Comparison of ENCODE assay signal across 8 cellular contexts in genomic region chr17:7136266-7136877, GRCh38. TPM values are rescaled to one million over a fixed set of nuclear protein-coding genes. Genes with fewer than 3 reads are reported as not detected.
A peak's percentile ranks its signal among the peaks of the same experiment; 100 is the strongest.
DNase-seq lines count a peak whose midpoint lies in the region; ATAC-seq and TF ChIP-seq lines count a peak whose summit lies in the region.

No MANE protein-coding gene starts in this region.

- ATAC-seq in CD8-positive, alpha-beta T cell = no peak
- ATAC-seq in IMR-90 (ENCODE audit: low read depth) (peak; percentile 44; the same call in 1 of the 2 replicates), HG03457 (IDR thresholded peaks at IDR 0.05; ENCODE audit: unreplicated experiment) (no peak)

- H3K56ac ChIP-seq in IMR-90 (ENCODE audit: extremely low read depth, insufficient read depth, low read length) = no peak overlapping the region

- H4K8ac ChIP-seq in IMR-90 (ENCODE audit: low read depth in 2 of 2, low read length in 2 of 2) = no peak overlapping the region

- BruUV-seq in IMR-90 (replicated peaks; lab: Mats Ljungman, UMichigan) = no TSS peak

- H3K36me3 ChIP-seq in CD8-positive, alpha-beta T cell (ENCODE audit: insufficient read depth, low read length) = no peaks in the 10 kb centered on the region
- H3K36me3 ChIP-seq in IMR-90 (ENCODE audit: control insufficient read depth, insufficient read depth, low read length) (no peaks in the 10 kb centered on the region), ovary (no peaks in the 10 kb centered on the region), tibial artery (no peaks in the 10 kb centered on the region)

- in situ Hi-C loops in IMR-90 (cut with MboI; ENCODE audit: low sequenced_read_pairs) = loop anchor here (5.0 to 25.0 kb wide), 2 partner anchors 84 to 224 kb away; no protein-coding TSS in a partner anchor

- H3K9me3 ChIP-seq in CD8-positive, alpha-beta T cell (ENCODE audit: low read length) = no peaks in the 10 kb centered on the region
- no peaks in the 10 kb centered on the region for H3K9me3 ChIP-seq in IMR-90 (ENCODE audit: control insufficient read depth, insufficient read depth, low read length)
- H3K9me3 ChIP-seq in ovary = no peaks in the 10 kb centered on the region
- H3K9me3 ChIP-seq in tibial artery = no peaks in the 10 kb centered on the region

- H3K27ac ChIP-seq in CD8-positive, alpha-beta T cell (ENCODE audit: low read depth, low read length) = no peak overlapping the region
- H3K27ac ChIP-seq in IMR-90 (ENCODE audit: insufficient read depth, low read length) = no peak overlapping the region
- H3K27ac ChIP-seq in ovary = no peak overlapping the region
- H3K27ac ChIP-seq in tibial artery = no peak overlapping the region

- no peaks in the 10 kb centered on the region for H3K79me1 ChIP-seq in IMR-90 (ENCODE audit: low read depth in 1 of 2, low read length in 2 of 2)

- CTCF ChIA-PET in CD8-positive, alpha-beta T cell (lab: Charles Lee) = interaction anchor here (0.8 to 11.0 kb wide), 23 partner anchors 10 to 471 kb away, joined by 3 to 349 read pairs (median 4); partner anchors contain the start of gene SLC16A13
- CTCF ChIA-PET in IMR-90 (lab: Yijun Ruan, JAX) = interaction anchor here (0.8 to 3.2 kb wide), 6 partner anchors 10 to 91 kb away, joined by 3 to 21 read pairs (median 6); no protein-coding TSS in a partner anchor

- no peaks in the 10 kb centered on the region for H3K36me3 Mint-ChIP-seq in CD8-positive, alpha-beta T cell
- no peaks in the 10 kb centered on the region for H3K36me3 Mint-ChIP-seq in activated T-helper 2 cell treated with anti-CD3 and anti-CD28 coated beads, Interferon-gamma antibody, Interleukin-2, Interleukin-4, amounts not matched to agents 10 μg/mL and 5 μg/mL and 100 μg/mL, durations not matched to agents 14 hours and 24 hours and 36 hours (ENCODE audit: low read depth)

- H2AFZ ChIP-seq in IMR-90 (replicated peaks; ENCODE audit: low read length, poor library complexity) = no peak overlapping the region

- no peak overlapping the region for H3K27ac Mint-ChIP-seq in CD8-positive, alpha-beta T cell
- H3K27ac Mint-ChIP-seq in activated T-helper 2 cell treated with anti-CD3 and anti-CD28 coated beads, Interferon-gamma antibody, Interleukin-2, Interleukin-4, amounts not matched to agents 10 μg/mL and 5 μg/mL and 100 μg/mL, durations not matched to agents 14 hours and 24 hours and 36 hours = no peak overlapping the region

- no peaks in the 10 kb centered on the region for H3K9me1 ChIP-seq in IMR-90 (ENCODE audit: insufficient read depth, low read length)

- no peak overlapping the region for H3K4ac ChIP-seq in IMR-90 (ENCODE audit: low read depth, low read length)

- H4K91ac ChIP-seq in IMR-90 (ENCODE audit: insufficient read depth, low read depth, low read length) = no peak overlapping the region

- H2BK5ac ChIP-seq in IMR-90 (ENCODE audit: low read depth, low read length, poor library complexity, severe bottlenecking) = no peak overlapping the region

- H4K5ac ChIP-seq in IMR-90 (ENCODE audit: low read depth, low read length) = no peak overlapping the region

- H3K14ac ChIP-seq in IMR-90 (replicated peaks; ENCODE audit: low read depth, low read length) = no peak overlapping the region

- no peak overlapping the region for H3K18ac ChIP-seq in IMR-90 (ENCODE audit: low read depth, low read length)

- H3K23ac ChIP-seq in IMR-90 (ENCODE audit: low read depth, low read length) = no peak overlapping the region

- no peak overlapping the region for H2AK5ac ChIP-seq in IMR-90 (ENCODE audit: low read depth, low read length)

- H3K4me1 Mint-ChIP-seq in CD8-positive, alpha-beta T cell (ENCODE audit: low read depth) = peaks cover 22% of the 10 kb centered on the region
- peaks cover 15% of the 10 kb centered on the region for H3K4me1 Mint-ChIP-seq in activated T-helper 2 cell treated with anti-CD3 and anti-CD28 coated beads, Interferon-gamma antibody, Interleukin-2, Interleukin-4, amounts not matched to agents 10 μg/mL and 5 μg/mL and 100 μg/mL, durations not matched to agents 14 hours and 24 hours and 36 hours (ENCODE audit: low read depth)

- H2AK9ac ChIP-seq in IMR-90 (replicated peaks; ENCODE audit: low read depth, low read length, poor library complexity) = no peak overlapping the region

- POLR2A ChIA-PET in CD8-positive, alpha-beta T cell (lab: Charles Lee) = interaction anchor here (1.0 to 3.8 kb wide), 4 partner anchors 90 to 222 kb away, joined by 3 to 17 read pairs (median 4); partner anchors contain the start of gene SLC16A13
- POLR2A ChIA-PET in IMR-90 (lab: Charles Lee; ENCODE audit: unreplicated experiment) = no interaction called here

- intact Hi-C loops in CD8-positive, alpha-beta T cell (cut with DNase I, micrococcal nuclease) = loop anchor here (1.0 to 10.0 kb wide), 7 partner anchors 84 to 294 kb away; no protein-coding TSS in a partner anchor
- intact Hi-C loops in IMR-90 (cut with micrococcal nuclease) = loop anchor here (1.0 to 2.0 kb wide), 4 partner anchors 40 to 223 kb away; no protein-coding TSS in a partner anchor
- intact Hi-C loops in activated T-helper 2 cell treated with anti-CD3 and anti-CD28 coated beads, Interferon-gamma antibody, Interleukin-2, Interleukin-4, amounts not matched to agents 10 μg/mL and 5 μg/mL and 100 μg/mL, durations not matched to agents 14 hours and 24 hours and 36 hours (cut with micrococcal nuclease) = loop anchor here (1.0 to 5.0 kb wide), 3 partner anchors 84 to 224 kb away; no protein-coding TSS in a partner anchor
- intact Hi-C loops in ovary (cut with DNase I) = loop anchor here (2.0 to 10.0 kb wide), 4 partner anchors 84 to 222 kb away; partner anchors contain the start of gene SLC16A11 (in 1 of the 4)
- intact Hi-C loops in tibial artery (cut with DNase I; ENCODE audit: low total_unique reads) = loop anchor here (5.0 kb wide), 1 partner anchor 89 kb away; no protein-coding TSS in a partner anchor

- DNase-seq in CD8-positive, alpha-beta T cell = peak; percentile 56 to 87 (median 80)
- DNase-seq in IMR-90 = peak; percentile 69
- DNase-seq in RPMI8226 = peak; percentile 68
- DNase-seq in activated T-helper 2 cell treated with anti-CD3 and anti-CD28 coated beads, Interferon-gamma antibody, Interleukin-2, Interleukin-4, amounts not matched to agents 10 μg/mL and 5 μg/mL and 100 μg/mL, durations not matched to agents 14 hours and 24 hours and 36 hours (ENCODE audit: low spot score) = peak; percentile 52
- peak; percentile 40 to 83 for DNase-seq in foreskin fibroblast
- DNase-seq in ovary = peak; percentile 62 to 86 (median 73)
- DNase-seq in tibial artery = peak; percentile 79 to 83

- no peaks in the 10 kb centered on the region for H4K20me1 ChIP-seq in IMR-90 (ENCODE audit: insufficient read depth, low read length)

- H3K9me3 Mint-ChIP-seq in CD8-positive, alpha-beta T cell = no peaks in the 10 kb centered on the region
- H3K9me3 Mint-ChIP-seq in activated T-helper 2 cell treated with anti-CD3 and anti-CD28 coated beads, Interferon-gamma antibody, Interleukin-2, Interleukin-4, amounts not matched to agents 10 μg/mL and 5 μg/mL and 100 μg/mL, durations not matched to agents 14 hours and 24 hours and 36 hours = no peaks in the 10 kb centered on the region

- dilution Hi-C loops in IMR-90 (cut with HindIII; ENCODE audit: low sequenced_read_pairs, unreplicated experiment) = no loop called here

- no CpG with 5 or more reads among the region's 9 CpGs for WGBS in IMR-90 (ENCODE audit: extremely low coverage in 2 of 2, insufficient read length in 1 of 2), 2 experiments
- WGBS in ovary, 3 donors = 23 to 26% (median 24%) methylated on average over 9 of the region's 9 CpGs

- H2BK120ac ChIP-seq in IMR-90 (ENCODE audit: low read depth, low read length) = no peak overlapping the region

- peaks cover 10% of the 10 kb centered on the region for H3K27me3 Mint-ChIP-seq in CD8-positive, alpha-beta T cell (ENCODE audit: low read depth)
- H3K27me3 Mint-ChIP-seq in activated T-helper 2 cell treated with anti-CD3 and anti-CD28 coated beads, Interferon-gamma antibody, Interleukin-2, Interleukin-4, amounts not matched to agents 10 μg/mL and 5 μg/mL and 100 μg/mL, durations not matched to agents 14 hours and 24 hours and 36 hours (ENCODE audit: low read depth) = peaks cover 20% of the 10 kb centered on the region

- H2BK15ac ChIP-seq in IMR-90 (ENCODE audit: low read depth, low read length) = no peak overlapping the region

- peaks cover 6% of the 10 kb centered on the region for H3K4me1 ChIP-seq in CD8-positive, alpha-beta T cell (ENCODE audit: insufficient read depth, low read length)
- no peaks in the 10 kb centered on the region for H3K4me1 ChIP-seq in IMR-90 (ENCODE audit: control insufficient read depth, insufficient read depth, low read length)
- H3K4me1 ChIP-seq in ovary (ENCODE audit: insufficient read depth) = no peaks in the 10 kb centered on the region
- no peaks in the 10 kb centered on the region for H3K4me1 ChIP-seq in tibial artery

- H3K4me3 Mint-ChIP-seq in CD8-positive, alpha-beta T cell = no peak overlapping the region
- H3K4me3 Mint-ChIP-seq in activated T-helper 2 cell treated with anti-CD3 and anti-CD28 coated beads, Interferon-gamma antibody, Interleukin-2, Interleukin-4, amounts not matched to agents 10 μg/mL and 5 μg/mL and 100 μg/mL, durations not matched to agents 14 hours and 24 hours and 36 hours (ENCODE audit: low read depth) = no peak overlapping the region

- H3K9ac ChIP-seq in IMR-90 (ENCODE audit: low read depth, low read length) = no peak overlapping the region

- no peak for TF ChIP-seq EP300 in ovary (IDR thresholded peaks at IDR 0.05)

- TF ChIP-seq POLR2A in IMR-90 (IDR thresholded peaks at IDR 0.05; ENCODE audit: low read depth, low read length) (no peak), ovary (IDR thresholded peaks at IDR 0.05) (no peak)

- no peak overlapping the region for H3K4me3 ChIP-seq in CD8-positive, alpha-beta T cell (ENCODE audit: low read depth, low read length)
- no peak overlapping the region for H3K4me3 ChIP-seq in IMR-90 (ENCODE audit: insufficient read depth, low read depth, low read length)
- H3K4me3 ChIP-seq in foreskin fibroblast (ENCODE audit: low read depth in 1 of 2, low read length in 2 of 2) = no peak overlapping the region
- no peak overlapping the region for H3K4me3 ChIP-seq in ovary
- H3K4me3 ChIP-seq in tibial artery = no peak overlapping the region

- no peaks in the 10 kb centered on the region for H3K27me3 ChIP-seq in CD8-positive, alpha-beta T cell (ENCODE audit: insufficient read depth, low read length)
- H3K27me3 ChIP-seq in IMR-90 (ENCODE audit: control insufficient read depth, insufficient read depth, low read length) = peaks cover 47% of the 10 kb centered on the region
- H3K27me3 ChIP-seq in ovary = no peaks in the 10 kb centered on the region
- peaks cover 0 to 72% of the 10 kb centered on the region in 2 donors for H3K27me3 ChIP-seq in tibial artery

- H2BK20ac ChIP-seq in IMR-90 (ENCODE audit: low read depth, low read length) = no peak overlapping the region

- TF ChIP-seq RAD21 in IMR-90 (IDR thresholded peaks at IDR 0.05; ENCODE audit: low read length) = peak; percentile 88

- H3K4me2 ChIP-seq in IMR-90 (ENCODE audit: low read depth, low read length) = no peak overlapping the region

- TF ChIP-seq CTCF in CD8-positive, alpha-beta T cell (IDR thresholded peaks at IDR 0.05) = peak; percentile 99
- TF ChIP-seq CTCF in IMR-90 (conservative IDR thresholded peaks at IDR 0.05; ENCODE audit: low read depth, low read length) = peak; percentile 90
- peak; percentile 96 for TF ChIP-seq CTCF in foreskin fibroblast (IDR thresholded peaks at IDR 0.05; ENCODE audit: low read depth, low read length)
- peak; percentile 38 to 76 (median 60) for TF ChIP-seq CTCF in ovary (IDR thresholded peaks at IDR 0.05)
- TF ChIP-seq CTCF in tibial artery (IDR thresholded peaks at IDR 0.05) = peak; percentile 80 to 82

RNA-seq across cellular contexts. Expression of gene ASGR2, which starts 21.8 kb away (rescaled TPM):
- total RNA-seq in CD8-positive, alpha-beta T cell = not detected
- total RNA-seq in IMR-90 (2012; rRNA removed) (not detected in 2 replicates), ovary (under 1 TPM in 5 of 7 donors, not detected in 2; 0.20 to 0.72 (median 0.60) TPM)
- polyA plus RNA-seq in IMR-90 (2012; rRNA removed) (not detected in 2 replicates), ovary (under 1 TPM; 0.24 to 0.37 TPM)
- not detected in 2 replicates for polyA plus RNA-seq in IMR-90 (2012; cell fraction: cytosol; rRNA removed)
- polyA plus RNA-seq in IMR-90 (2012; cell fraction: nucleus; rRNA removed; ENCODE audit: low replicate concordance) = not detected in 2 replicates
- not detected in 2 replicates for total RNA-seq in activated T-helper 2 cell treated with anti-CD3 and anti-CD28 coated beads, Interferon-gamma antibody, Interleukin-2, Interleukin-4, amounts not matched to agents 10 μg/mL and 5 μg/mL and 100 μg/mL, durations not matched to agents 14 hours and 24 hours and 36 hours

RNA-seq across cellular contexts. Expression of gene ASGR1, which starts 42.8 kb away (rescaled TPM):
- total RNA-seq in CD8-positive, alpha-beta T cell = under 1 TPM; 0.56 to 0.71 TPM
- total RNA-seq in IMR-90 (2012; rRNA removed) (1.3 and 1.9 TPM in 2 replicates), ovary (1 to 10 TPM in 4 of 7 donors, under 1 TPM in 3; 0.63 to 3.3 (median 1.0) TPM)
- polyA plus RNA-seq in IMR-90 (2012; rRNA removed) (3.8 and 4.2 TPM in 2 replicates), ovary (1 to 10 TPM in 1 of 2 donors, under 1 TPM in 1; 0.20 to 1.3 TPM)
- polyA plus RNA-seq in IMR-90 (2012; cell fraction: cytosol; rRNA removed) = 2.6 and 2.9 TPM in 2 replicates
- 17.1 and 47.7 TPM in 2 replicates for polyA plus RNA-seq in IMR-90 (2012; cell fraction: nucleus; rRNA removed; ENCODE audit: low replicate concordance)
- 1.7 and 1.8 TPM in 2 replicates for total RNA-seq in activated T-helper 2 cell treated with anti-CD3 and anti-CD28 coated beads, Interferon-gamma antibody, Interleukin-2, Interleukin-4, amounts not matched to agents 10 μg/mL and 5 μg/mL and 100 μg/mL, durations not matched to agents 14 hours and 24 hours and 36 hours

RNA-seq across cellular contexts. Expression of gene CLEC10A, which starts 56.3 kb away (rescaled TPM):
- not detected for total RNA-seq in CD8-positive, alpha-beta T cell
- not detected in 2 replicates for total RNA-seq in IMR-90 (2012; rRNA removed)
- not detected in 2 replicates for polyA plus RNA-seq in IMR-90 (2012; rRNA removed)
- polyA plus RNA-seq in IMR-90 (2012; cell fraction: cytosol; rRNA removed) = not detected in 2 replicates
- not detected in 2 replicates for polyA plus RNA-seq in IMR-90 (2012; cell fraction: nucleus; rRNA removed; ENCODE audit: low replicate concordance)
- not detected in 2 replicates for total RNA-seq in activated T-helper 2 cell treated with anti-CD3 and anti-CD28 coated beads, Interferon-gamma antibody, Interleukin-2, Interleukin-4, amounts not matched to agents 10 μg/mL and 5 μg/mL and 100 μg/mL, durations not matched to agents 14 hours and 24 hours and 36 hours
- total RNA-seq in ovary = 1 to 10 TPM in 6 of 7 donors, under 1 TPM in 1; 0.98 to 2.9 (median 2.2) TPM
- polyA plus RNA-seq in ovary = 1 to 10 TPM; 3.5 to 9.4 TPM
